In genomic region chr4:138815811-138816210, GRCh38 we compare ENCODE assay signal across 33 cellular contexts.
"Had no signal": no experiment of that assay in that cellular context is flagged by ENCODE, and none has a peak within 500 bp of the region (broad histone marks: within the 10 kb centered on the region; RNA-seq: fewer than 3 reads in every experiment).

No MANE protein-coding gene starts in this region.

- H3K4me1 ChIP-seq: Peyer's patch had no signal

- H3K36me3 ChIP-seq: brain microvascular endothelial cell, Peyer's patch, WERI-Rb-1 had no signal

- H3K4me1 Mint-ChIP-seq: activated CD4-positive, alpha-beta memory T cell treated with anti-CD3 and anti-CD28 coated beads, Interleukin-2, amount 10 ng/mL, durations not matched to agents 7 days and 5 days; activated CD8-positive, alpha-beta memory T cell treated with anti-CD3 and anti-CD28 coated beads, Interleukin-2, amount 10 ng/mL, durations not matched to agents 7 days and 5 days; activated naive CD4-positive, alpha-beta T cell treated with anti-CD3 and anti-CD28 coated beads, Interleukin-2, amount 10 ng/mL, durations not matched to agents 7 days and 5 days; activated naive CD8-positive, alpha-beta T cell treated with anti-CD3 and anti-CD28 coated beads, Interleukin-2, amount 50 U/mL, for 24 hours had no signal

- H3K9me3 ChIP-seq: Peyer's patch had no signal

- ATAC-seq: activated CD8-positive, alpha-beta memory T cell treated with anti-CD3 and anti-CD28 coated beads, Interleukin-2, amount 10 ng/mL, durations not matched to agents 7 days and 5 days; activated naive CD8-positive, alpha-beta T cell treated with anti-CD3 and anti-CD28 coated beads, Interleukin-2, amount 50 U/mL, for 24 hours; PC-3 had no signal

- H3K4me3 ChIP-seq: Peyer's patch had no signal

- H3K36me3 Mint-ChIP-seq: activated CD8-positive, alpha-beta memory T cell treated with anti-CD3 and anti-CD28 coated beads, Interleukin-2, amount 10 ng/mL, durations not matched to agents 7 days and 5 days; activated naive CD4-positive, alpha-beta T cell treated with anti-CD3 and anti-CD28 coated beads, Interleukin-2, amount 10 ng/mL, durations not matched to agents 7 days and 5 days; activated naive CD8-positive, alpha-beta T cell had no signal

- H3K4me3 Mint-ChIP-seq: activated CD4-positive, alpha-beta memory T cell treated with anti-CD3 and anti-CD28 coated beads, Interleukin-2, amount 10 ng/mL, durations not matched to agents 7 days and 5 days; activated CD8-positive, alpha-beta memory T cell treated with anti-CD3 and anti-CD28 coated beads, Interleukin-2, amount 10 ng/mL, durations not matched to agents 7 days and 5 days; activated naive CD4-positive, alpha-beta T cell treated with anti-CD3 and anti-CD28 coated beads, Interleukin-2, amount 10 ng/mL, durations not matched to agents 7 days and 5 days; activated naive CD8-positive, alpha-beta T cell; activated naive CD8-positive, alpha-beta T cell treated with anti-CD3 and anti-CD28 coated beads, Interleukin-2, amount 50 U/mL, for 24 hours had no signal

- H3K27me3 ChIP-seq: brain microvascular endothelial cell, Peyer's patch had no signal

- H3K9me3 Mint-ChIP-seq: activated CD4-positive, alpha-beta memory T cell treated with anti-CD3 and anti-CD28 coated beads, Interleukin-2, amount 10 ng/mL, durations not matched to agents 7 days and 5 days; activated naive CD4-positive, alpha-beta T cell treated with anti-CD3 and anti-CD28 coated beads, Interleukin-2, amount 10 ng/mL, durations not matched to agents 7 days and 5 days had no signal

- H3K27ac ChIP-seq: brain microvascular endothelial cell, Peyer's patch, WERI-Rb-1 had no signal

- H3K27ac Mint-ChIP-seq: activated CD4-positive, alpha-beta memory T cell treated with anti-CD3 and anti-CD28 coated beads, Interleukin-2, amount 10 ng/mL, durations not matched to agents 7 days and 5 days; activated CD8-positive, alpha-beta memory T cell treated with anti-CD3 and anti-CD28 coated beads, Interleukin-2, amount 10 ng/mL, durations not matched to agents 7 days and 5 days; activated naive CD4-positive, alpha-beta T cell treated with anti-CD3 and anti-CD28 coated beads, Interleukin-2, amount 10 ng/mL, durations not matched to agents 7 days and 5 days; activated naive CD8-positive, alpha-beta T cell; activated naive CD8-positive, alpha-beta T cell treated with anti-CD3 and anti-CD28 coated beads, Interleukin-2, amount 50 U/mL, for 24 hours had no signal

- H3K27me3 Mint-ChIP-seq: activated CD4-positive, alpha-beta memory T cell treated with anti-CD3 and anti-CD28 coated beads, Interleukin-2, amount 10 ng/mL, durations not matched to agents 7 days and 5 days; activated CD8-positive, alpha-beta memory T cell treated with anti-CD3 and anti-CD28 coated beads, Interleukin-2, amount 10 ng/mL, durations not matched to agents 7 days and 5 days; activated naive CD4-positive, alpha-beta T cell treated with anti-CD3 and anti-CD28 coated beads, Interleukin-2, amount 10 ng/mL, durations not matched to agents 7 days and 5 days had no signal

- DNase-seq: activated CD4-positive, alpha-beta memory T cell treated with anti-CD3 and anti-CD28 coated beads, Interleukin-2, amount 10 ng/mL, durations not matched to agents 7 days and 5 days; activated CD4-positive, alpha-beta T cell treated with anti-CD3 and anti-CD28 coated beads for 1 hour; activated CD4-positive, alpha-beta T cell treated with anti-CD3 and anti-CD28 coated beads for 48 hours; activated CD4-positive, CD25-positive, alpha-beta regulatory T cell; activated CD8-positive, alpha-beta memory T cell treated with anti-CD3 and anti-CD28 coated beads for 24 hours; activated CD8-positive, alpha-beta memory T cell treated with anti-CD3 and anti-CD28 coated beads, Interleukin-2, amount 10 ng/mL, durations not matched to agents 7 days and 5 days; activated CD8-positive, alpha-beta memory T cell treated with anti-CD3 and anti-CD28 coated beads, Interleukin-2, amount 50 U/mL, for 48 hours; activated effector memory CD4-positive, alpha-beta T cell treated with Interleukin-2 at 50 U/mL for 16 hours; activated naive CD4-positive, alpha-beta T cell treated with anti-CD3 and anti-CD28 coated beads, Interleukin-2, amount 10 ng/mL, durations not matched to agents 7 days and 5 days; activated naive CD8-positive, alpha-beta T cell treated with anti-CD3 and anti-CD28 coated beads, Interleukin-2, amount 50 U/mL, for 24 hours; activated T-cell treated with anti-CD3 and anti-CD28 coated beads, Interleukin-2, amount 50 U/mL, for 48 hours; aorta; brain microvascular endothelial cell; central memory CD4-positive, alpha-beta T cell; NCI-H1092 treated with DMSO at 0.1 percent for 48 hours; NCI-H1436; NCI-H1694; NCI-H2029; NCI-H2171 treated with DMSO at 0.1 percent for 48 hours; NCI-H345; NCI-H524 treated with DMSO at 0.1 percent for 48 hours; NCI-H748 treated with DMSO at 0.1 percent for 48 hours; NK-92 treated with Interleukin-12 subunit alpha and Interleukin-12 subunit beta, amount 100 ng/mL, for 24 hours; PC-3; Peyer's patch; RPMI8226; SIG-M5; SW 1271; T-helper 1 cell; T-helper 2 cell; T-helper 9 cell; WERI-Rb-1 had no signal
